Comparison of ENCODE assay signal across 10 cellular contexts in the genomic region with DNA sequence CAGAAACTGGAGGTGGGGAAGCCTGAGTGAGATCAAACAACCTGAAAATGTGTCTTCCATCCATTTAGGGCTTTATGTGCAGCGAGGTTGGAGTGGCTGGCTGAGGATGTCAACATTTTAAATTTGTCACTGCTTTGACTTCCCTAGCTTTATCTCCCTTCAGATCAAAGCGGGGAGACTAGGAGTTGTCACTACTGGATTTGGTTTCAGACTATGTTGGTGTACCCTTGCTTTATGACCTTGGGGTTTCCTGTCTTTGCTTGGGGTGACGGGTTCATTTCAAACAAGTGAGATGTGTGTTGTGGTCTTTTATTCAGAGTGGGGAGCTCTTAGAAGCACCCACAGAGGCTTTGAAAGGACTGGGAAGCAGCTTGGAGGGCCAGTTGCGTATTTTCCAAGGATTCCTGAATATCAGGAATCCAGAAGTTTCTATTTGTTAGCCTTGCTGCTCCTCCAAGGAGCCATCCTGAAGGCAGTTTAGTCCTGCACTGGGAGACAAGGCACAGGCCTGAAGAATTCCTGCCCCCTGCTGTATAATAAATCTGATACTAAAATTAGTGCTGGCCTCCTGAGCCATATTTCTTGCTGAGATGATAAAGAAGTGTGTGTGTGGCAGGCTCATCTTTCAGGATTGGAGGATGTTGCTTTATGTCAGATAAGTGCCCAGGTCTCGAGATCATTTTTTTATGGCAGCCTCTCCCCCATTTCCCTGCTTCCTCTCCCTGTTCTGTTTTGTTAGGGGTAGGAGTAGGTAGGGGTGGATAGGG. TPM values are rescaled to one million over a fixed set of nuclear protein-coding genes. Genes with fewer than 3 reads are reported as not detected.
DNase-seq lines count a peak whose midpoint lies in the region; ATAC-seq and TF ChIP-seq lines count a peak whose summit lies in the region.
"Had no signal": no experiment of that assay in that cellular context is flagged by ENCODE, and none has a peak within 500 bp of the region (broad histone marks: within the 10 kb centered on the region; RNA-seq: fewer than 3 reads in every experiment).

No MANE protein-coding gene starts in this region.

- peaks cover 32 to 68% (median 57%) of the 10 kb centered on the region in 3 donors for H3K4me1 ChIP-seq in skeletal muscle tissue (ENCODE audit: control insufficient read depth in 3 of 3, insufficient read depth in 3 of 3, low read length in 3 of 3)

- peak overlapping the region in 1 of 2 donors; percentile 12 for H3K4me3 Mint-ChIP-seq in activated T-cell treated with anti-CD3 and anti-CD28 coated beads, Interleukin-2, amount 50 U/mL, for 72 hours
- H3K4me3 Mint-ChIP-seq: B cell had no signal

- H3K27ac ChIP-seq in skeletal muscle tissue (ENCODE audit: low read depth, low read length): peak overlapping the region; percentile 79

- no peak overlapping the region for H3K27ac Mint-ChIP-seq in activated T-cell treated with anti-CD3 and anti-CD28 coated beads, Interleukin-2, amount 50 U/mL, for 72 hours
- H3K27ac Mint-ChIP-seq: B cell had no signal

- no peaks in the 10 kb centered on the region for H3K9me3 ChIP-seq in skeletal muscle tissue (ENCODE audit: control insufficient read depth in 3 of 3, low read length in 3 of 3)

- H3K4me1 Mint-ChIP-seq in activated T-cell treated with anti-CD3 and anti-CD28 coated beads, Interleukin-2, amount 50 U/mL, for 72 hours (ENCODE audit: low read depth): peaks cover 84% of the 10 kb centered on the region

- no peaks in the 10 kb centered on the region for H3K27me3 Mint-ChIP-seq in activated T-cell treated with anti-CD3 and anti-CD28 coated beads, Interleukin-2, amount 50 U/mL, for 72 hours (ENCODE audit: low read depth)
- H3K27me3 Mint-ChIP-seq: B cell had no signal

- peak; percentile 48 to 62 for ATAC-seq in activated T-cell treated with anti-CD3 and anti-CD28 coated beads, Interleukin-2, amount 50 U/mL, for 72 hours (replicated peaks in 1 of 2)
- ATAC-seq: GM12878 had no signal

- no peaks in the 10 kb centered on the region for H3K9me3 Mint-ChIP-seq in activated T-cell treated with anti-CD3 and anti-CD28 coated beads, Interleukin-2, amount 50 U/mL, for 72 hours

- peaks cover 0 to 11% (median 6%) of the 10 kb centered on the region in 3 donors for H3K36me3 ChIP-seq in skeletal muscle tissue (ENCODE audit: control insufficient read depth in 3 of 3, insufficient read depth in 3 of 3, low read length in 3 of 3)

- H3K36me3 Mint-ChIP-seq in activated T-cell treated with anti-CD3 and anti-CD28 coated beads, Interleukin-2, amount 50 U/mL, for 72 hours (ENCODE audit: insufficient read depth in 2 of 2): peaks cover 3 to 5% of the 10 kb centered on the region in 2 donors

- TF ChIP-seq CTCF in choroid plexus epithelial cell (conservative IDR thresholded peaks at IDR 0.05; ENCODE audit: low read depth, low read length): peak; percentile 17

- peak overlapping the region; percentile 1 to 68 (median 43) for H3K9ac ChIP-seq in skeletal muscle tissue (ENCODE audit: low read depth in 1 of 3, low read length in 3 of 3)

- no peak overlapping the region for H3K4me3 ChIP-seq in choroid plexus epithelial cell (ENCODE audit: low read depth, low read length)
- H3K4me3 ChIP-seq in skeletal muscle tissue (ENCODE audit: low read length in 3 of 3): peak overlapping the region in 1 of 3 donors; percentile 29
- H3K4me3 ChIP-seq: GM12878 had no signal

- DNase-seq in activated T-cell treated with anti-CD3 and anti-CD28 coated beads, Interleukin-2, amount 50 U/mL, for 72 hours: no peak
- no peak for DNase-seq in activated T-cell treated with anti-CD3 and anti-CD28 coated beads, Interleukin-2, amount 50 U/mL, for 48 hours
- peak; percentile 32 for DNase-seq in SW480 (ENCODE audit: low spot score)
- DNase-seq in choroid plexus epithelial cell (ENCODE audit: low read depth): peak; percentile 36
- no peak for DNase-seq in activated CD4-positive, CD25-positive, alpha-beta regulatory T cell treated with anti-CD3 and anti-CD28 coated beads, Interleukin-2, amount 50 U/mL, for 72 hours
- DNase-seq in NCI-H82 treated with DMSO at 0.1 percent for 48 hours (lab: John Stamatoyannopoulos, UW; ENCODE audit: unreplicated experiment): no peak
- no peak for DNase-seq in inferior parietal cortex (ENCODE audit: extremely low spot score)

- no peaks in the 10 kb centered on the region for H3K27me3 ChIP-seq in skeletal muscle tissue (ENCODE audit: control insufficient read depth in 3 of 3, insufficient read depth in 3 of 3, low read length in 3 of 3)

RNA-seq across cellular contexts. Expression of a gene that starts 25.7 kb away (rescaled TPM):
- total RNA-seq in activated T-cell treated with anti-CD3 and anti-CD28 coated beads, Interleukin-2, amount 50 U/mL, for 72 hours: 100 to 1,000 TPM; 112 to 119 TPM
- total RNA-seq in skeletal muscle tissue: 20.4 TPM

Comparison
In these comparisons a context has a peak if more than half of its experiments do, and no peak if none do; other contexts are left out.
1. DNase-seq: peak in SW480 (single experiment) and choroid plexus epithelial cell (single experiment); none in activated T-cell treated with anti-CD3 and anti-CD28 coated beads, Interleukin-2, amount 50 U/mL, for 72 hours (0 of 2), activated T-cell treated with anti-CD3 and anti-CD28 coated beads, Interleukin-2, amount 50 U/mL, for 48 hours (0 of 2), activated CD4-positive, CD25-positive, alpha-beta regulatory T cell treated with anti-CD3 and anti-CD28 coated beads, Interleukin-2, amount 50 U/mL, for 72 hours (single experiment), NCI-H82 treated with DMSO at 0.1 percent for 48 hours (single experiment) and inferior parietal cortex (single experiment).